33 cellular contexts compared by ENCODE assay signal in genomic region chr2:181829230-181829629, GRCh38.
"Had no signal": no experiment of that assay in that cellular context is flagged by ENCODE, and none has a peak within 500 bp of the region (broad histone marks: within the 10 kb centered on the region; RNA-seq: fewer than 3 reads in every experiment).

No MANE protein-coding gene starts in this region.

- H3K4me1 ChIP-seq: ascending aorta had no signal

- H3K36me3 ChIP-seq: ascending aorta, cardiac muscle cell, WERI-Rb-1 had no signal

- H3K27ac ChIP-seq: ascending aorta, cardiac muscle cell, WERI-Rb-1 had no signal

- H3K9me3 ChIP-seq: ascending aorta had no signal

- DNase-seq: activated CD4-positive, alpha-beta memory T cell treated with anti-CD3 and anti-CD28 coated beads, Interleukin-2, amount 10 ng/mL, durations not matched to agents 7 days and 5 days; activated CD4-positive, alpha-beta T cell treated with anti-CD3 and anti-CD28 coated beads for 1 hour; activated CD4-positive, alpha-beta T cell treated with anti-CD3 and anti-CD28 coated beads for 36 hours; activated CD4-positive, alpha-beta T cell treated with anti-CD3 and anti-CD28 coated beads for 48 hours; activated CD4-positive, alpha-beta T cell treated with anti-CD3 and anti-CD28 coated beads, Interleukin-2, amount 10 ng/mL, durations not matched to agents 7 days and 5 days; activated CD4-positive, alpha-beta T cell treated with anti-CD3 and anti-CD28 coated beads, Interleukin-2, amount 50 U/mL, for 48 hours; activated CD4-positive, CD25-positive, alpha-beta regulatory T cell; activated CD8-positive, alpha-beta memory T cell treated with anti-CD3 and anti-CD28 coated beads for 24 hours; activated CD8-positive, alpha-beta memory T cell treated with anti-CD3 and anti-CD28 coated beads, Interleukin-2, amount 10 ng/mL, durations not matched to agents 7 days and 5 days; activated CD8-positive, alpha-beta memory T cell treated with anti-CD3 and anti-CD28 coated beads, Interleukin-2, amount 50 U/mL, for 48 hours; activated CD8-positive, alpha-beta T cell treated with anti-CD3 and anti-CD28 coated beads, Interleukin-2, amount 10 ng/mL, durations not matched to agents 7 days and 5 days; activated effector memory CD4-positive, alpha-beta T cell treated with Interleukin-2 at 50 U/mL for 16 hours; activated gamma-delta T cell; activated naive CD4-positive, alpha-beta T cell treated with anti-CD3 and anti-CD28 coated beads, Interleukin-2, amount 10 ng/mL, durations not matched to agents 7 days and 5 days; activated naive CD4-positive, alpha-beta T cell treated with Interleukin-2 at 50 U/mL for 16 hours; activated naive CD8-positive, alpha-beta T cell treated with anti-CD3 and anti-CD28 coated beads, Interleukin-2, amount 10 ng/mL, durations not matched to agents 7 days and 5 days; activated naive CD8-positive, alpha-beta T cell treated with anti-CD3 and anti-CD28 coated beads, Interleukin-2, amount 50 U/mL, for 24 hours; activated T-cell treated with anti-CD3 and anti-CD28 coated beads, Interleukin-2, amount 50 U/mL, for 24 hours; activated T-cell treated with anti-CD3 and anti-CD28 coated beads, Interleukin-2, amount 50 U/mL, for 48 hours; amygdala; anterior cingulate cortex; caudate nucleus; cerebellar nuclear complex; T-helper 1 cell; T-helper 2 cell; T-helper 9 cell; WERI-Rb-1 had no signal

- H3K4me3 ChIP-seq: ascending aorta, cardiac muscle cell had no signal

- FAIRE-seq: bronchial epithelial cell, TTC549 had no signal

- H3K27me3 ChIP-seq: ascending aorta had no signal

- ATAC-seq: activated CD4-positive, alpha-beta T cell treated with anti-CD3 and anti-CD28 coated beads for 36 hours; activated CD4-positive, CD25-positive, alpha-beta regulatory T cell treated with anti-CD3 and anti-CD28 coated beads, Interleukin-2, amount 50 U/mL, for 24 hours; activated CD8-positive, alpha-beta memory T cell treated with anti-CD3 and anti-CD28 coated beads, Interleukin-2, amount 10 ng/mL, durations not matched to agents 7 days and 5 days; activated CD8-positive, alpha-beta T cell treated with anti-CD3 and anti-CD28 coated beads, Interleukin-2, amount 10 ng/mL, durations not matched to agents 7 days and 5 days; activated naive CD8-positive, alpha-beta T cell treated with anti-CD3 and anti-CD28 coated beads, Interleukin-2, amount 50 U/mL, for 24 hours; WTC11 had no signal
